ENCODE assay signal across 8 cellular contexts in the genomic region with DNA sequence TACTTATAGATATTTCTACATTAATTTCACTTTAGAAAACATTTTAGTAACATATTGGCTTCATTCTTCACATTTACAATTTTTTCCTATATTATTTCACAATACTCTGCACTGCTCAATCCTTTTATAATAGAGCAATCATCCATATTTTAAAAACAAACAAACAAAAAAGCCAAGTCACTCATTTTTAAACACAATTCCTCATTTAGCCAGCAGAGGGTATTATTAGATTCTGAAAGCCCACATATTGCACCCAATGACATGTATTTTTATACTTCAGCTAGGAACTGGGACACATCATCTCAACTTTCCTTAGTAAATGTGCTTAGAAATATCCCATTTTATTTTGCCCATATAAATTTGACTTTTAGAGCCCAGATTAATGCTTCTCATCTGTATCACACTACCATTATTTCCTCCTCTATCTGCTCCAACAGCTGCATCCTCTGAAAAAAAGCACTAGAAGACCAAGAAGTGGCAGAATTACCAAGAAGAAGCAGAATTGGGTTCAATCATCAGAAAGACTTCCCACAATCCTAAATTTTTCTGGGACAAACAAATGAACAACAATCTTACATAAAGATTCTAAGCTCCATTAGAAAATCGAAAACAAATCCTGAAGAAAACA. TPM values are rescaled to one million over a fixed set of nuclear protein-coding genes. Genes with fewer than 3 reads are reported as not detected.
A peak's percentile ranks its signal among the peaks of the same experiment; 100 is the strongest.
DNase-seq lines count a peak whose midpoint lies in the region; ATAC-seq and TF ChIP-seq lines count a peak whose summit lies in the region.

No MANE protein-coding gene starts in this region.

- ATAC-seq in HG03159 (IDR thresholded peaks at IDR 0.05; ENCODE audit: unreplicated experiment) (peak; percentile 60), left ventricle myocardium superior (peak; percentile 45), HG02840 (IDR thresholded peaks at IDR 0.05; ENCODE audit: low FRiP score, unreplicated experiment) (no peak)
- ATAC-seq in activated CD4-positive, CD25-positive, alpha-beta regulatory T cell treated with anti-CD3 and anti-CD28 coated beads, Interleukin-2, amount 50 U/mL, for 24 hours, result no peak

- H3K9me3 ChIP-seq in WERI-Rb-1 (ENCODE audit: severe bottlenecking) (no peaks in the 10 kb centered on the region), tibial artery (no peaks in the 10 kb centered on the region), stomach (no peaks in the 10 kb centered on the region)

- H3K36me3 ChIP-seq in WERI-Rb-1 (no peaks in the 10 kb centered on the region), tibial artery (no peaks in the 10 kb centered on the region), stomach (no peaks in the 10 kb centered on the region)

- intact Hi-C loops in left ventricle myocardium superior (cut with micrococcal nuclease) (no loop called here), tibial artery (cut with DNase I; ENCODE audit: low total_unique reads) (no loop called here), stomach (cut with DNase I; ENCODE audit: low total_unique reads) (no loop called here)

- TF ChIP-seq POLR2A in stomach (IDR thresholded peaks at IDR 0.05), result no peak

- H3K27ac ChIP-seq in WERI-Rb-1 (no peak overlapping the region), tibial artery (peak overlapping the region; percentile 38 to 74), stomach (no peak overlapping the region)

- TF ChIP-seq CTCF in WERI-Rb-1 (IDR thresholded peaks at IDR 0.05; ENCODE audit: low read depth, low read length) (peak; percentile 29; the same call in 1 of the 2 replicates), tibial artery (IDR thresholded peaks at IDR 0.05) (peak; percentile 54 to 71), stomach (IDR thresholded peaks at IDR 0.05) (peak in 2 of 7 experiments; percentile 14 to 30)

- no peaks in the 10 kb centered on the region for H3K27me3 ChIP-seq in WERI-Rb-1 (ENCODE audit: insufficient read depth, low read depth, severe bottlenecking)
- H3K27me3 ChIP-seq in tibial artery, result no peaks in the 10 kb centered on the region
- no peaks in the 10 kb centered on the region for H3K27me3 ChIP-seq in stomach

- no peak for TF ChIP-seq EP300 in stomach (IDR thresholded peaks at IDR 0.05)

- peaks cover 0 to 27% (median 6%) of the 10 kb centered on the region in 4 donors for H3K4me1 ChIP-seq in tibial artery
- peaks cover 0 to 15% (median 0%) of the 10 kb centered on the region in 4 donors for H3K4me1 ChIP-seq in stomach

- H3K4me3 ChIP-seq in WERI-Rb-1 (ENCODE audit: low read depth, low read length) (no peak overlapping the region), tibial artery (no peak overlapping the region), stomach (no peak overlapping the region)

- DNase-seq in COLO829 (ENCODE audit: low spot score) (peak; percentile 3), WERI-Rb-1 (no peak), left ventricle myocardium superior (no peak), tibial artery (no peak), stomach (no peak)

- 80 to 99% (median 83%) methylated on average over 1 of the region's 1 CpG for WGBS in stomach, 5 donors

RNA-seq across cellular contexts. Expression of gene CTNNA3, which starts 29.5 kb away (rescaled TPM):
- total RNA-seq in left ventricle myocardium superior, result 130 TPM
- 10 to 100 TPM in 3 of 5 donors, 1 to 10 TPM in 1, under 1 TPM in 1; 0.14 to 46.1 (median 15.9) TPM for total RNA-seq in stomach
- under 1 TPM in 1 of 3 donors, not detected in 2; 0.23 TPM for polyA plus RNA-seq in stomach

Comparison
In these comparisons a context has a peak if more than half of its experiments do, and no peak if none do; other contexts are left out.
1. ATAC-seq: peak in HG03159 (single experiment) and left ventricle myocardium superior (single experiment); none in activated CD4-positive, CD25-positive, alpha-beta regulatory T cell treated with anti-CD3 and anti-CD28 coated beads, Interleukin-2, amount 50 U/mL, for 24 hours (0 of 2) and HG02840 (single experiment).
2. H3K27ac ChIP-seq: peak in tibial artery (2 of 2); none in WERI-Rb-1 (single experiment) and stomach (0 of 5).